ENCODE assay signal across 10 cellular contexts in the genomic region with DNA sequence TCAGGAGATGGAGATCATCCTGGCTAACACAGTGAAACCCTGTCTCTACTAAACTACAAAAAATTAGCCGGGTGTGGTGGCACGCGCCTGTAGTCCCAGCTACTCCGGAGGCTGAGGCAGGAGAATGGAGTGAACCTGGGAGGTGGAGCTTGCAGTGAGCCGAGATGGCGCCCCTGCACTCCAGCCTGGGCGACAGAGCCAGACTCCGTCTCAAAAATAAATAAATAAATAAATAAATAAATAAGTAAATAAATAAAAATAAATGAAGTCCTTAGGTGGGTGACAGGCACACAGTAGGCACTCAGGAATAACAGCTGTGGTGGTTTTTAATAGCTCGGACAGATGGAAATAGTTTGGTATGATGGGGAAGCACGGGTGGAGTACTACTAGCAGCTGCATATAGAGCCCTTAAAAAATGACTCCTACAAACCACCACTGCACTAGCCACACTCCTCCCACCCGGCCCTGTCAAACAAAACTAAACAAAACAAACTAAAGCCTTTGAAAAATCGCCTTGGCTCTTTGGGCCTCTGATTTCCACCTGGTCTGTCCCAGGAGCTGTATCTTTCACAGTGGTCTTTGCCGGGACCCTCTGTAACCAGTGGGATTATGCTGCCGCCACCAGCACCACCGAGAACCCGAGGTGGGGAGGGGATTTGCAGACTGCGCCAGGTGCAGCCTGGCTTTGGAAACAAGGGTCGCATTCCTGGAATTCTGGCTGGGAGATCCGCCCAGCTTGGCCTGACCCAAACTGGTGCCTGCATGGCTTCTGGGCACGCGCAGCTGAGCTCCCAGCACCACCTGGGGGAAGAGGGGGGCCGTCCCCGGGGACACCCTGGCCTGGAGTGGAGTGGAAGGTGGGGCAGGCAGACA. TPM values are rescaled to one million over a fixed set of nuclear protein-coding genes. Genes with fewer than 3 reads are reported as not detected.
DNase-seq lines count a peak whose midpoint lies in the region; ATAC-seq, FAIRE-seq and TF ChIP-seq lines count a peak whose summit lies in the region.
"Had no signal": no experiment of that assay in that cellular context is flagged by ENCODE, and none has a peak within 500 bp of the region (broad histone marks: within the 10 kb centered on the region; RNA-seq: fewer than 3 reads in every experiment).

No MANE protein-coding gene starts in this region.

- no peaks in the 10 kb centered on the region for H3K27me3 ChIP-seq in esophagus muscularis mucosa

- no peak for DNase-seq in A549 (ENCODE audit: low read depth in 1 of 2, low spot score in 1 of 2)
- peak; percentile 28 for DNase-seq in NCI-H1105 (lab: John Stamatoyannopoulos, UW)
- DNase-seq in esophagus muscularis mucosa (ENCODE audit: extremely low spot score): no peak
- DNase-seq in mucosa of gallbladder (ENCODE audit: low spot score): peak; percentile 67
- no peak for DNase-seq in GDM1 (lab: John Stamatoyannopoulos, UW)
- no peak for DNase-seq in HEK293T (ENCODE audit: extremely low spot score)

- no peak for ATAC-seq in A549
- ATAC-seq in GM21526 (IDR thresholded peaks at IDR 0.05; ENCODE audit: low FRiP score, unreplicated experiment): no peak
- no peak for ATAC-seq in GM21619 (IDR thresholded peaks at IDR 0.05; ENCODE audit: unreplicated experiment)
- ATAC-seq: SK-N-SH treated with all-trans-retinoic acid at 6 μM for 48 hours had no signal

- no peak for FAIRE-seq in A549 (lab: Jason Lieb, UNC)

- WGBS in A549 (ENCODE audit: missing lambda C conversion rate): 62% methylated on average over 18 of the region's 23 CpGs
- 36% methylated on average over 23 of the region's 23 CpGs for WGBS in esophagus muscularis mucosa

- TF ChIP-seq POLR2A in A549 (IDR thresholded peaks at IDR 0.05; ENCODE audit: low read length) (no peak), esophagus muscularis mucosa (IDR thresholded peaks at IDR 0.05; ENCODE audit: low read depth) (no peak)

- TF ChIP-seq CTCF in A549 (IDR thresholded peaks at IDR 0.05) (no peak), esophagus muscularis mucosa (IDR thresholded peaks at IDR 0.05) (no peak)

- TF ChIP-seq EP300 in A549 (IDR thresholded peaks at IDR 0.05) (no peak), esophagus muscularis mucosa (IDR thresholded peaks at IDR 0.05) (no peak)

- H3K36me3 ChIP-seq in esophagus muscularis mucosa: no peaks in the 10 kb centered on the region

- TF ChIP-seq RAD21 in A549 (conservative IDR thresholded peaks at IDR 0.05 in 1 of 2, IDR thresholded peaks at IDR 0.05 in 1 of 2): no peak

- intact Hi-C loops in esophagus muscularis mucosa (cut with DNase I): loop anchor here (5.0 to 10.0 kb wide), 2 partner anchors 63 to 106 kb away; partner anchors contain the start of genes BRD3 and BRD3OS

- H3K27ac ChIP-seq in A549: peak overlapping the region in 1 of 2 experiments; percentile 57; a peak in 2 of 6 replicates
- H3K27ac ChIP-seq in esophagus muscularis mucosa (replicated peaks in 1 of 4): peak overlapping the region; percentile 65 to 78 (median 76)
- H3K27ac ChIP-seq: C4-2B had no signal

- H3K4me3 ChIP-seq in A549 (no peak overlapping the region), esophagus muscularis mucosa (peak overlapping the region; percentile 24 to 37 (median 36))

- POLR2A ChIA-PET in A549 (lab: Yijun Ruan, JAX) (no interaction called here), HEK293T (lab: Yijun Ruan, JAX) (no interaction called here)

- peak overlapping the region; percentile 42; the same call in 2 of the 3 replicates for H3K4me2 ChIP-seq in A549

- H3K4me1 ChIP-seq in A549 (peaks cover 17% of the 10 kb centered on the region), esophagus muscularis mucosa (peaks cover 11 to 35% (median 32%) of the 10 kb centered on the region in 4 donors)

- CTCF ChIA-PET in A549 (lab: Yijun Ruan, JAX): interaction anchor here (1.1 to 1.5 kb wide), 2 partner anchors 32 to 39 kb away, joined by 3 to 4 read pairs; no protein-coding TSS in a partner anchor
- CTCF ChIA-PET in HEK293T (lab: Yijun Ruan, JAX): no interaction called here

- no peaks in the 10 kb centered on the region for H3K9me3 ChIP-seq in A549
- H3K9me3 ChIP-seq in esophagus muscularis mucosa: no peaks in the 10 kb centered on the region

TF ChIP-seq in A549, 52 proteins besides CTCF, POLR2A, EP300 and RAD21:
- no peak for TF ChIP-seq TP53 (CRISPR knock-in tag; IDR thresholded peaks at IDR 0.05)
- TF ChIP-seq EHF (CRISPR knock-in tag; IDR thresholded peaks at IDR 0.05): no peak
- TF ChIP-seq TFCP2L1 (CRISPR knock-in tag; IDR thresholded peaks at IDR 0.05): no peak
- no peak for TF ChIP-seq CHD2 (IDR thresholded peaks at IDR 0.05; ENCODE audit: low read length, partially characterized antibody)
- no peak for TF ChIP-seq ZFP36 (IDR thresholded peaks at IDR 0.05; ENCODE audit: borderline replicate concordance, partially characterized antibody)
- no peak for TF ChIP-seq FOSL2 (IDR thresholded peaks at IDR 0.05)
- no peak for TF ChIP-seq FOSL2 (CRISPR knock-in tag; IDR thresholded peaks at IDR 0.05)
- TF ChIP-seq CHD4 (IDR thresholded peaks at IDR 0.05; ENCODE audit: borderline replicate concordance): no peak
- no peak for TF ChIP-seq JUN (IDR thresholded peaks at IDR 0.05)
- no peak for TF ChIP-seq MYC (IDR thresholded peaks at IDR 0.05; ENCODE audit: borderline replicate concordance, low read length)

TF ChIP-seq in HEK293T, 16 proteins besides CTCF, POLR2A, EP300 and RAD21:
- TF ChIP-seq FOXK2 (IDR thresholded peaks at IDR 0.05) (no peak), SP1 (IDR thresholded peaks at IDR 0.05) (no peak), L3MBTL2 (conservative IDR thresholded peaks at IDR 0.05) (no peak), FOXA1 (IDR thresholded peaks at IDR 0.05) (no peak), SUZ12 (IDR thresholded peaks at IDR 0.05) (no peak), HDGF (IDR thresholded peaks at IDR 0.05; ENCODE audit: borderline replicate concordance) (no peak), ARNT (IDR thresholded peaks at IDR 0.05) (no peak)

RNA-seq across cellular contexts. Expression of gene WDR5, which starts 5.1 kb away (rescaled TPM):
- polyA plus RNA-seq in A549 (2011; rRNA removed) (36.8 and 37.9 TPM in 2 replicates), A549 (2017; fragmentation: RNase III; extraction: RNeasy Plus Mini Kit Qiagen cat#74134 plus additional on column Dnase treatment) (44.3 to 48.7 TPM (median 46.0 TPM) in 3 replicates)
- 47.4 and 56.6 TPM in 2 replicates for polyA plus RNA-seq in A549 (2012; cell fraction: cytosol; rRNA removed)
- 85.1 and 95.2 TPM in 2 replicates for polyA plus RNA-seq in A549 (2012; cell fraction: nucleus; rRNA removed)
- polyA minus RNA-seq in A549 (2011; rRNA and poly(A)+ RNA removed): 22.7 and 29.4 TPM in 2 replicates
- total RNA-seq in esophagus muscularis mucosa (10 to 100 TPM; 20.7 to 34.2 (median 24.6) TPM), mucosa of gallbladder (27.5 TPM)

RNA-seq across cellular contexts. Expression of gene RNU6ATAC, which starts 33.6 kb away (rescaled TPM):
- not detected in 2 replicates for polyA plus RNA-seq in A549 (2011; rRNA removed)
- not detected in 2 replicates for polyA plus RNA-seq in A549 (2012; cell fraction: cytosol; rRNA removed)
- not detected in 2 replicates for polyA plus RNA-seq in A549 (2012; cell fraction: nucleus; rRNA removed)
- polyA plus RNA-seq in A549 (2017; fragmentation: RNase III; extraction: RNeasy Plus Mini Kit Qiagen cat#74134 plus additional on column Dnase treatment): not detected in 3 replicates
- polyA minus RNA-seq in A549 (2011; rRNA and poly(A)+ RNA removed): under 0.01 TPM in 2 replicates
- total RNA-seq in esophagus muscularis mucosa: under 1 TPM in 1 of 4 donors, not detected in 3; under 0.01 TPM
- 37.1 TPM for total RNA-seq in mucosa of gallbladder

Comparison
In these comparisons a context has a peak if more than half of its experiments do, and no peak if none do; other contexts are left out.
1. DNase-seq: peak in NCI-H1105 (single experiment) and mucosa of gallbladder (single experiment); none in A549 (0 of 2), esophagus muscularis mucosa (single experiment), GDM1 (single experiment) and HEK293T (single experiment).
2. RNA of gene RNU6ATAC, which starts 33.6 kb away (total RNA-seq): 37.1 TPM in mucosa of gallbladder (single experiment); under 0.01 TPM in esophagus muscularis mucosa; every median in the first group is over 10 times any median in the second.